Comparison of ENCODE assay signal across 14 cellular contexts in genomic region chr13:41015920-41016319, GRCh38. TPM values are rescaled to one million over a fixed set of nuclear protein-coding genes. Genes with fewer than 3 reads are reported as not detected.
DNase-seq lines count a peak whose midpoint lies in the region; TF ChIP-seq lines count a peak whose summit lies in the region.
"Had no signal": no experiment of that assay in that cellular context is flagged by ENCODE, and none has a peak within 500 bp of the region (broad histone marks: within the 10 kb centered on the region; RNA-seq: fewer than 3 reads in every experiment).

No MANE protein-coding gene starts in this region.

- no peak for DNase-seq in MCF 10A (ENCODE audit: unreplicated experiment)
- DNase-seq in breast epithelium (ENCODE audit: low spot score in 2 of 2): no peak
- no peak for DNase-seq in Peyer's patch
- no peak for DNase-seq in endodermal cell
- DNase-seq in vagina (ENCODE audit: extremely low spot score in 2 of 2): no peak
- no peak for DNase-seq in esophagus muscularis mucosa (ENCODE audit: extremely low spot score)
- DNase-seq in tibial artery: no peak
- no peak for DNase-seq in GM19240 (ENCODE audit: insufficient read length, low spot score)
- DNase-seq: GF-D8, GM23248, NCI-H1436 treated with DMSO at 0.1 percent for 48 hours, right cardiac atrium had no signal

- H3K27ac ChIP-seq in breast epithelium: peak overlapping the region in 1 of 2 donors; percentile 67
- H3K27ac ChIP-seq in Peyer's patch: peak overlapping the region; percentile 15 to 78 (median 34)
- no peak overlapping the region for H3K27ac ChIP-seq in endodermal cell (ENCODE audit: low read depth, low read length)
- H3K27ac ChIP-seq in vagina: peak overlapping the region; percentile 16
- H3K27ac ChIP-seq in esophagus muscularis mucosa (replicated peaks in 1 of 4): no peak overlapping the region
- H3K27ac ChIP-seq in tibial artery: no peak overlapping the region
- H3K27ac ChIP-seq: epithelial cell of prostate, GM23248 had no signal

- TF ChIP-seq POLR2A in breast epithelium (IDR thresholded peaks at IDR 0.05): no peak
- no peak for TF ChIP-seq POLR2A in Peyer's patch (IDR thresholded peaks at IDR 0.05)
- no peak for TF ChIP-seq POLR2A in vagina (IDR thresholded peaks at IDR 0.05)
- no peak for TF ChIP-seq POLR2A in esophagus muscularis mucosa (IDR thresholded peaks at IDR 0.05; ENCODE audit: low read depth)

- CTCF ChIA-PET in MCF 10A (lab: Yijun Ruan, JAX): interaction anchor here (0.6 to 1.4 kb wide), 2 partner anchors 9 to 46 kb away, joined by 3 read pairs; partner anchors contain the start of gene WBP4

- H3K4me1 Mint-ChIP-seq in MCF 10A (ENCODE audit: insufficient read depth, unreplicated experiment): peaks cover 23% of the 10 kb centered on the region
- H3K4me1 Mint-ChIP-seq in endodermal cell: peaks cover 49% of the 10 kb centered on the region

- H3K4me1 ChIP-seq in breast epithelium (peaks cover 0 to 13% of the 10 kb centered on the region in 2 donors), Peyer's patch (peaks cover 0 to 39% (median 5%) of the 10 kb centered on the region in 4 donors), endodermal cell (ENCODE audit: control insufficient read depth, insufficient read depth, low read length) (peaks cover 7% of the 10 kb centered on the region), vagina (peaks cover 50% of the 10 kb centered on the region), esophagus muscularis mucosa (peaks cover 11 to 35% (median 32%) of the 10 kb centered on the region in 4 donors), tibial artery (peaks cover 0 to 29% (median 9%) of the 10 kb centered on the region in 4 donors)

- no peaks in the 10 kb centered on the region for H3K27me3 Mint-ChIP-seq in MCF 10A (ENCODE audit: insufficient read depth, unreplicated experiment)
- H3K27me3 Mint-ChIP-seq in endodermal cell (ENCODE audit: insufficient read depth): no peaks in the 10 kb centered on the region
- H3K27me3 Mint-ChIP-seq: brain had no signal

- no peaks in the 10 kb centered on the region for H3K27me3 ChIP-seq in breast epithelium
- H3K27me3 ChIP-seq in Peyer's patch: no peaks in the 10 kb centered on the region
- no peaks in the 10 kb centered on the region for H3K27me3 ChIP-seq in endodermal cell (ENCODE audit: control insufficient read depth, insufficient read depth, low read length, poor library complexity, severe bottlenecking)
- no peaks in the 10 kb centered on the region for H3K27me3 ChIP-seq in vagina
- H3K27me3 ChIP-seq in esophagus muscularis mucosa: no peaks in the 10 kb centered on the region
- H3K27me3 ChIP-seq in tibial artery: no peaks in the 10 kb centered on the region

- no peak overlapping the region for H3K9ac ChIP-seq in endodermal cell (ENCODE audit: extremely low read depth, low read length, poor library complexity, severe bottlenecking)
- H3K9ac ChIP-seq: GM23248 had no signal

- peak overlapping the region; percentile 77 for H3K4me3 Mint-ChIP-seq in MCF 10A (ENCODE audit: unreplicated experiment)
- H3K4me3 Mint-ChIP-seq in endodermal cell: no peak overlapping the region
- H3K4me3 Mint-ChIP-seq: brain had no signal

- H3K9me3 Mint-ChIP-seq in MCF 10A (ENCODE audit: unreplicated experiment) (no peaks in the 10 kb centered on the region), endodermal cell (no peaks in the 10 kb centered on the region)

- POLR2A ChIA-PET in MCF 10A (lab: Yijun Ruan, JAX): interaction anchor here (0.8 to 11.0 kb wide), 5 partner anchors 13 to 42 kb away, joined by 3 to 283 read pairs (median 3); partner anchors contain the start of gene WBP4

- intact Hi-C loops in MCF 10A (cut with micrococcal nuclease) (no loop called here), breast epithelium (cut with DNase I; ENCODE audit: low total_unique reads) (no loop called here), vagina (cut with DNase I) (no loop called here), esophagus muscularis mucosa (cut with DNase I) (no loop called here), tibial artery (cut with DNase I; ENCODE audit: low total_unique reads) (no loop called here)

- H3K4me3 ChIP-seq in breast epithelium (no peak overlapping the region), Peyer's patch (no peak overlapping the region), endodermal cell (ENCODE audit: low read length) (peak overlapping the region; percentile 51), vagina (no peak overlapping the region), esophagus muscularis mucosa (no peak overlapping the region), tibial artery (no peak overlapping the region)
- H3K4me3 ChIP-seq: GM23248 had no signal

- no peaks in the 10 kb centered on the region for H3K9me3 ChIP-seq in breast epithelium
- H3K9me3 ChIP-seq in Peyer's patch: no peaks in the 10 kb centered on the region
- no peaks in the 10 kb centered on the region for H3K9me3 ChIP-seq in endodermal cell (ENCODE audit: control insufficient read depth, low read length)
- no peaks in the 10 kb centered on the region for H3K9me3 ChIP-seq in vagina
- no peaks in the 10 kb centered on the region for H3K9me3 ChIP-seq in esophagus muscularis mucosa
- no peaks in the 10 kb centered on the region for H3K9me3 ChIP-seq in tibial artery

- H3K36me3 Mint-ChIP-seq in MCF 10A (ENCODE audit: insufficient read depth, unreplicated experiment) (peaks cover 15% of the 10 kb centered on the region), endodermal cell (ENCODE audit: low read depth) (peaks cover 14% of the 10 kb centered on the region)
- H3K36me3 Mint-ChIP-seq: brain had no signal

- H3K27ac Mint-ChIP-seq in MCF 10A (ENCODE audit: low read depth, unreplicated experiment) (no peak overlapping the region), endodermal cell (no peak overlapping the region)
- H3K27ac Mint-ChIP-seq: brain had no signal

- no peak for TF ChIP-seq EP300 in esophagus muscularis mucosa (IDR thresholded peaks at IDR 0.05)

- BruUV-seq in MCF 10A (replicated peaks; lab: Mats Ljungman, UMichigan): no TSS peak

- TF ChIP-seq CTCF in MCF 10A (IDR thresholded peaks at IDR 0.05; ENCODE audit: unreplicated experiment): no peak
- no peak for TF ChIP-seq CTCF in breast epithelium (IDR thresholded peaks at IDR 0.05)
- TF ChIP-seq CTCF in Peyer's patch (IDR thresholded peaks at IDR 0.05): no peak
- no peak for TF ChIP-seq CTCF in endodermal cell (conservative IDR thresholded peaks at IDR 0.05)
- TF ChIP-seq CTCF in vagina (IDR thresholded peaks at IDR 0.05): no peak
- no peak for TF ChIP-seq CTCF in esophagus muscularis mucosa (IDR thresholded peaks at IDR 0.05)
- TF ChIP-seq CTCF in tibial artery (IDR thresholded peaks at IDR 0.05): no peak

- H3K36me3 ChIP-seq in breast epithelium (no peaks in the 10 kb centered on the region), Peyer's patch (no peaks in the 10 kb centered on the region), endodermal cell (ENCODE audit: control insufficient read depth, insufficient read depth, low read length) (no peaks in the 10 kb centered on the region), vagina (no peaks in the 10 kb centered on the region), esophagus muscularis mucosa (no peaks in the 10 kb centered on the region), tibial artery (no peaks in the 10 kb centered on the region)

- 65 to 81% methylated on average over 6 of the region's 6 CpGs for WGBS in endodermal cell (ENCODE audit: insufficient coverage in 1 of 2, insufficient read length in 1 of 2), 2 experiments
- 87% methylated on average over 6 of the region's 6 CpGs for WGBS in esophagus muscularis mucosa

RNA-seq across cellular contexts. Expression of gene ELF1, which starts 3.2 kb away (rescaled TPM):
- total RNA-seq in MCF 10A (2022) (73.7 and 82.1 TPM in 2 replicates), breast epithelium (100 to 1,000 TPM; 101 to 138 (median 104) TPM), Peyer's patch (100 to 1,000 TPM in 2 of 4 donors, 10 to 100 TPM in 2; 77.7 to 145 (median 106) TPM), endodermal cell (10 to 100 TPM; 36.0 to 44.1 TPM), vagina (101 TPM), esophagus muscularis mucosa (10 to 100 TPM; 66.9 to 96.2 (median 72.1) TPM)
- 21.2 TPM for polyA plus RNA-seq in endodermal cell (2013, experiment 1 of 2)
- polyA plus RNA-seq in endodermal cell (2013, experiment 2 of 2): 20.6 TPM

RNA-seq across cellular contexts. Expression of gene WBP4, which starts 45.4 kb away (rescaled TPM):
- total RNA-seq in MCF 10A (2022): 14.7 and 16.0 TPM in 2 replicates
- 10 to 100 TPM; 12.7 to 16.5 (median 13.1) TPM for total RNA-seq in breast epithelium
- 10 to 100 TPM in 1 of 4 donors, 1 to 10 TPM in 3; 8.4 to 13.2 (median 8.6) TPM for total RNA-seq in Peyer's patch
- total RNA-seq in endodermal cell: 10 to 100 TPM in 1 of 2 donors, 1 to 10 TPM in 1; 8.9 to 15.2 TPM
- polyA plus RNA-seq in endodermal cell (2013, experiment 1 of 2): 22.9 TPM
- polyA plus RNA-seq in endodermal cell (2013, experiment 2 of 2): 20.9 TPM
- total RNA-seq in vagina: 13.5 TPM
- 10 to 100 TPM; 15.3 to 23.2 (median 18.5) TPM for total RNA-seq in esophagus muscularis mucosa

Comparison
In these comparisons a context has a peak if more than half of its experiments do, and no peak if none do; other contexts are left out.
1. H3K27ac ChIP-seq: peak in Peyer's patch (4 of 4) and vagina (single experiment); none in endodermal cell (single experiment), esophagus muscularis mucosa (0 of 4) and tibial artery (0 of 2).